Comparison of ENCODE assay signal across 21 cellular contexts in the genomic region with DNA sequence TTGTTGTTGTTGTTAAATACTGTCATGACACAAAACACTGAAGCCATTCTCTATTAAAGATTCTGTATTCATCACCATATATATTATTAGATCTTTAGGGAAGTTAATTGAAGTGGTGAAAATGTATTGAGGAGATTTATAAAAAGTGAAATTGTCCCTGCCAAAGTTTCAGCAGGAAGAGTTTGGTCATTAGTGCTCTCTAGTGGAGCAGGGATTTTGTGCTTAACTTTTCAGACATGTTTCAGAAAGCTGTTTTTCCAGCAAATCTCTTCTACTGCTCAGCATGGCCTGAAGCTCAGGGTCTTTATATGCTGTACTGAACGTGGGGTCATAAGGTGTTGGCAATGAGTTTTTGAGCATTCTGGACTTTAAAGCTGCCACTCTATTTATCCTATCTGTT. TPM values are rescaled to one million over a fixed set of nuclear protein-coding genes. Genes with fewer than 3 reads are reported as not detected.
DNase-seq lines count a peak whose midpoint lies in the region; ATAC-seq, FAIRE-seq and TF ChIP-seq lines count a peak whose summit lies in the region.
"Had no signal": no experiment of that assay in that cellular context is flagged by ENCODE, and none has a peak within 500 bp of the region (broad histone marks: within the 10 kb centered on the region; RNA-seq: fewer than 3 reads in every experiment).

No MANE protein-coding gene starts in this region.

- DNase-seq in MM.1S (peak; percentile 16), frontal cortex (ENCODE audit: low spot score in 2 of 2) (peak in 1 of 2 donors; percentile 1), putamen (ENCODE audit: low spot score) (peak; percentile 15), NCI-H2227 (lab: John Stamatoyannopoulos, UW; ENCODE audit: unreplicated experiment) (no peak), GM10266 (ENCODE audit: extremely low spot score) (no peak), PC-3 (no peak), GM23338 (ENCODE audit: low spot score) (no peak)
- DNase-seq: activated CD4-positive, CD25-positive, alpha-beta regulatory T cell; activated CD8-positive, alpha-beta T cell treated with anti-CD3 and anti-CD28 coated beads, Interleukin-2, amount 10 ng/mL, durations not matched to agents 7 days and 5 days; activated T-cell treated with anti-CD3 and anti-CD28 coated beads, Interleukin-2, amount 50 U/mL, for 48 hours; Calu3; natural killer cell; NCI-H146; NCI-H226 had no signal

- H3K27me3 ChIP-seq in MM.1S (replicated peaks; ENCODE audit: insufficient read depth, low read length) (no peaks in the 10 kb centered on the region), PC-3 (ENCODE audit: low read length) (peaks cover 8% of the 10 kb centered on the region; the same call in 1 of the 2 replicates), GM23338 (ENCODE audit: insufficient read depth) (no peaks in the 10 kb centered on the region)

- H3K4me3 ChIP-seq in MM.1S (ENCODE audit: low read length) (no peak overlapping the region), PC-3 (ENCODE audit: low read length) (no peak overlapping the region), GM23338 (no peak overlapping the region)
- H3K4me3 ChIP-seq: lung had no signal

- H3K9ac ChIP-seq in MM.1S (ENCODE audit: low read length) (no peak overlapping the region), PC-3 (ENCODE audit: low read length) (no peak overlapping the region)

- CTCF ChIA-PET in PC-3 (lab: Charles Lee) = no interaction called here

- no peaks in the 10 kb centered on the region for H3K9me3 ChIP-seq in MM.1S (replicated peaks; ENCODE audit: insufficient read depth, low read length)
- H3K9me3 ChIP-seq in PC-3 (ENCODE audit: low read length) = no peaks in the 10 kb centered on the region

- intact Hi-C loops in PC-3 (cut with micrococcal nuclease) = no loop called here

- no peaks in the 10 kb centered on the region for H3K4me1 ChIP-seq in MM.1S (ENCODE audit: low read length)
- no peaks in the 10 kb centered on the region for H3K4me1 ChIP-seq in PC-3 (ENCODE audit: insufficient read depth, low read length)
- no peaks in the 10 kb centered on the region for H3K4me1 ChIP-seq in GM23338 (ENCODE audit: insufficient read depth)

- H3K4me2 ChIP-seq in MM.1S (ENCODE audit: low read depth, low read length) = no peak overlapping the region
- no peak overlapping the region for H3K4me2 ChIP-seq in PC-3 (ENCODE audit: low read length)
- H3K4me2 ChIP-seq in GM23338 = no peak overlapping the region

- H3K4me1 Mint-ChIP-seq in GM23338 = peaks cover 16% of the 10 kb centered on the region; the same call in 2 of the 3 replicates
- H3K4me1 Mint-ChIP-seq: natural killer cell had no signal

- H3K4me3 Mint-ChIP-seq in GM23338 = no peak overlapping the region
- H3K4me3 Mint-ChIP-seq: activated CD8-positive, alpha-beta T cell treated with anti-CD3 and anti-CD28 coated beads, Interleukin-2, amount 10 ng/mL, durations not matched to agents 7 days and 5 days; dendritic cell treated with granulocyte-macrophage colony-stimulating factor and Interleukin-4, amounts not matched to agents 40 ng/mL and 50 ng/mL, for 4 days; natural killer cell had no signal

- H2AFZ ChIP-seq in MM.1S (ENCODE audit: low read length) (no peak overlapping the region), PC-3 (ENCODE audit: low read length) (no peak overlapping the region), GM23338 (no peak overlapping the region)

- ATAC-seq in PC-3 (no peak), GM23338 (no peak)
- ATAC-seq: activated CD8-positive, alpha-beta T cell treated with anti-CD3 and anti-CD28 coated beads, Interleukin-2, amount 10 ng/mL, durations not matched to agents 7 days and 5 days; activated naive CD4-positive, alpha-beta T cell treated with anti-CD3 and anti-CD28 coated beads, Interleukin-2, amount 50 U/mL, for 72 hours; natural killer cell had no signal

- H4K20me1 ChIP-seq in MM.1S (ENCODE audit: insufficient read depth, low read length) = no peaks in the 10 kb centered on the region
- H4K20me1 ChIP-seq in PC-3 (ENCODE audit: low read length) = no peaks in the 10 kb centered on the region
- H4K20me1 ChIP-seq in GM23338 (replicated peaks; ENCODE audit: insufficient read depth) = no peaks in the 10 kb centered on the region

- no TSS peak for BruUV-seq in PC-3 (replicated peaks; lab: Mats Ljungman, UMichigan)

- H3K9me3 Mint-ChIP-seq in GM23338 = no peaks in the 10 kb centered on the region
- H3K9me3 Mint-ChIP-seq: natural killer cell had no signal

- H3K27ac ChIP-seq in MM.1S (ENCODE audit: low read length) = no peak overlapping the region
- no peak overlapping the region for H3K27ac ChIP-seq in VCaP
- H3K27ac ChIP-seq in PC-3 (ENCODE audit: low read length) = no peak overlapping the region
- H3K27ac ChIP-seq in GM23338 (ENCODE audit: low read depth) = no peak overlapping the region
- H3K27ac ChIP-seq: epithelial cell of prostate had no signal

- no peaks in the 10 kb centered on the region for H3K36me3 ChIP-seq in MM.1S (replicated peaks; ENCODE audit: insufficient read depth, low read length)
- no peaks in the 10 kb centered on the region for H3K36me3 ChIP-seq in PC-3 (ENCODE audit: low read depth, low read length)
- no peaks in the 10 kb centered on the region for H3K36me3 ChIP-seq in GM23338 (ENCODE audit: insufficient read depth)

- H3K27me3 Mint-ChIP-seq in GM23338 (ENCODE audit: insufficient read depth, low read depth, poor library complexity) = no peaks in the 10 kb centered on the region

- no peaks in the 10 kb centered on the region for H3K36me3 Mint-ChIP-seq in GM23338 (ENCODE audit: low read depth)
- H3K36me3 Mint-ChIP-seq: activated naive CD4-positive, alpha-beta T cell treated with anti-CD3 and anti-CD28 coated beads, Interleukin-2, amount 50 U/mL, for 72 hours; natural killer cell had no signal

- peak; percentile 53 for FAIRE-seq in frontal cortex (lab: Jason Lieb, UNC)

- H3K79me2 ChIP-seq in MM.1S (ENCODE audit: low read length) (no peaks in the 10 kb centered on the region), PC-3 (ENCODE audit: low read length) (no peaks in the 10 kb centered on the region), GM23338 (replicated peaks; ENCODE audit: insufficient read depth) (no peaks in the 10 kb centered on the region)

- H3F3A ChIP-seq in MM.1S (ENCODE audit: insufficient read depth, low read length) (no peaks in the 10 kb centered on the region), PC-3 (ENCODE audit: low read length, unreplicated experiment) (no peaks in the 10 kb centered on the region), GM23338 (replicated peaks; ENCODE audit: low read depth) (no peaks in the 10 kb centered on the region)

- no peaks in the 10 kb centered on the region for H3K9me2 ChIP-seq in MM.1S (replicated peaks; ENCODE audit: insufficient read depth, low read length)
- no peaks in the 10 kb centered on the region for H3K9me2 ChIP-seq in PC-3 (replicated peaks; ENCODE audit: low read length)
- H3K9me2 ChIP-seq in GM23338 (ENCODE audit: insufficient read depth) = 0 out of 2 replicates have a peak, but pooled peaks cover 4% of the 10 kb centered on the region

- TF ChIP-seq CTCF in MM.1S (IDR thresholded peaks at IDR 0.05; ENCODE audit: low read length) (peak; percentile 33), VCaP (conservative IDR thresholded peaks at IDR 0.05) (peak; percentile 48), GM10266 (IDR thresholded peaks at IDR 0.05; ENCODE audit: control insufficient read depth, insufficient read depth, low read depth, missing control alignments) (no peak), PC-3 (conservative IDR thresholded peaks at IDR 0.05; ENCODE audit: low read depth, low read length) (no peak), GM23338 (conservative IDR thresholded peaks at IDR 0.05; ENCODE audit: low read depth in 2 of 2) (peak in 1 of 2 experiments; percentile 39; a peak in 2 of 4 replicates)

- POLR2A ChIA-PET in PC-3 (lab: Charles Lee; ENCODE audit: unreplicated experiment) = no interaction called here

- H3K27ac Mint-ChIP-seq in GM23338 = no peak overlapping the region
- H3K27ac Mint-ChIP-seq: activated CD8-positive, alpha-beta T cell treated with anti-CD3 and anti-CD28 coated beads, Interleukin-2, amount 10 ng/mL, durations not matched to agents 7 days and 5 days; activated naive CD4-positive, alpha-beta T cell treated with anti-CD3 and anti-CD28 coated beads, Interleukin-2, amount 50 U/mL, for 72 hours; dendritic cell treated with granulocyte-macrophage colony-stimulating factor and Interleukin-4, amounts not matched to agents 40 ng/mL and 50 ng/mL, for 4 days; natural killer cell had no signal

TF ChIP-seq in GM23338, 12 proteins besides CTCF, POLR2A, EP300 and RAD21 (continues in another document):
- no peak for TF ChIP-seq NANOG (IDR thresholded peaks at IDR 0.05; ENCODE audit: borderline replicate concordance)
- no peak for TF ChIP-seq CREB1 (CRISPR knock-in tag; IDR thresholded peaks at IDR 0.05; ENCODE audit: low read depth)
- TF ChIP-seq EZH2 (IDR thresholded peaks at IDR 0.05; ENCODE audit: low read depth, unreplicated experiment) = no peak
- TF ChIP-seq ZNF114 (CRISPR knock-in tag; IDR thresholded peaks at IDR 0.05) = no peak
- no peak for TF ChIP-seq EZH2phosphoT487 (IDR thresholded peaks at IDR 0.05; ENCODE audit: unreplicated experiment)
- TF ChIP-seq POLR2AphosphoS5 (IDR thresholded peaks at IDR 0.05; ENCODE audit: low read depth) = no peak
- no peak for TF ChIP-seq ZNF331 (CRISPR knock-in tag; IDR thresholded peaks at IDR 0.05; ENCODE audit: low read depth)

RNA-seq across cellular contexts. Expression of a gene that starts 36.7 kb away (rescaled TPM):
- total RNA-seq in frontal cortex = 68.1 TPM
- not detected in 2 replicates for total RNA-seq in PC-3 (2014; rRNA removed)
- total RNA-seq in GM23338 (2014; rRNA removed; shearing (Covaris generic)) = 3.0 and 3.9 TPM in 2 replicates
- 1.6 and 4.3 TPM in 2 replicates for polyA plus RNA-seq in GM23338 (2016; fragmentation: Nextera tagmentation; extraction: Ambion mirVana)
- total RNA-seq: activated CD8-positive, alpha-beta T cell treated with anti-CD3 and anti-CD28 coated beads, Interleukin-2, amount 10 ng/mL, durations not matched to agents 7 days and 5 days; activated naive CD4-positive, alpha-beta T cell treated with anti-CD3 and anti-CD28 coated beads, Interleukin-2, amount 50 U/mL, for 72 hours; T-helper 1 cell treated with Interleukin-12 subunit alpha and Interleukin-12 subunit beta and Interleukin-4 antibody, amounts not matched to agents 30 ng/mL and 1 ng/mL, for 36 hours had no signal
- polyA plus RNA-seq: BJ had no signal

Comparison
In these comparisons a context has a peak if more than half of its experiments do, and no peak if none do; other contexts are left out.
1. DNase-seq: peak in MM.1S (single experiment) and putamen (single experiment); none in NCI-H2227 (single experiment), GM10266 (single experiment), PC-3 (single experiment) and GM23338 (single experiment).
2. CTCF ChIP-seq: peak in MM.1S (single experiment) and VCaP (single experiment); none in GM10266 (single experiment) and PC-3 (single experiment).
3. RNA of a gene that starts 36.7 kb away (total RNA-seq): 68.1 TPM in frontal cortex (single experiment); 3.0 to 3.9 TPM in GM23338 and not detected in PC-3; every median in the first group is over 10 times any median in the second.